ENCODE assay signal across 1 cellular context in the genomic region with DNA sequence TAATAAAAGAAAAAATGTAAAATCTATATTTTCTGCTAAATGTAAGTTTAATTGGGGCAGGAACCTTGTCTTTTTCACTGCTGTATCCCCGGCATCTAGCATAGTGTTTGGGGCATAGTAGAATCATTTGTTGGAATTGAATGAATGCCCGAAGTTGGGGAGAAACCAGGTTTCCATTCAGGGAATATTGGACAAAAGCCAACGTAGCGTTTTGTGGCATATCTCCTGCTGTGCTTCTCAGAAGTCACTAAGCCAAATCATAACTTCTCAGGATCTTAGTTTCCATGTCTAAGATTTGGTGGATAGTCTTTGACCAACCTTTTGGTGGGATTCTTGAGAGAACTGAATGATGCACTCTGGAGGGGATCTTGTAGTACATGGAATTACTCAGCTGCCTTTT.
TF ChIP-seq lines count a peak whose summit lies in the region.

No MANE protein-coding gene starts in this region.

TF ChIP-seq in IMR-90, 13 proteins besides CTCF, POLR2A, EP300 and RAD21:
- TF ChIP-seq CEBPB (IDR thresholded peaks at IDR 0.05; ENCODE audit: low read depth, low read length) (no peak), MAFK (IDR thresholded peaks at IDR 0.05; ENCODE audit: low read depth, low read length) (no peak), MXI1 (IDR thresholded peaks at IDR 0.05; ENCODE audit: borderline replicate concordance, low read depth, low read length) (no peak), CHD1 (IDR thresholded peaks at IDR 0.05; ENCODE audit: low read depth, low read length) (no peak)
- TF ChIP-seq, protein P1, sequence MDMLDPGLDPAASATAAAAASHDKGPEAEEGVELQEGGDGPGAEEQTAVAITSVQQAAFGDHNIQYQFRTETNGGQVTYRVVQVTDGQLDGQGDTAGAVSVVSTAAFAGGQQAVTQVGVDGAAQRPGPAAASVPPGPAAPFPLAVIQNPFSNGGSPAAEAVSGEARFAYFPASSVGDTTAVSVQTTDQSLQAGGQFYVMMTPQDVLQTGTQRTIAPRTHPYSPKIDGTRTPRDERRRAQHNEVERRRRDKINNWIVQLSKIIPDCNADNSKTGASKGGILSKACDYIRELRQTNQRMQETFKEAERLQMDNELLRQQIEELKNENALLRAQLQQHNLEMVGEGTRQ (IDR thresholded peaks at IDR 0.05; ENCODE audit: low read depth, low read length), result no peak
- TF ChIP-seq, protein P2, sequence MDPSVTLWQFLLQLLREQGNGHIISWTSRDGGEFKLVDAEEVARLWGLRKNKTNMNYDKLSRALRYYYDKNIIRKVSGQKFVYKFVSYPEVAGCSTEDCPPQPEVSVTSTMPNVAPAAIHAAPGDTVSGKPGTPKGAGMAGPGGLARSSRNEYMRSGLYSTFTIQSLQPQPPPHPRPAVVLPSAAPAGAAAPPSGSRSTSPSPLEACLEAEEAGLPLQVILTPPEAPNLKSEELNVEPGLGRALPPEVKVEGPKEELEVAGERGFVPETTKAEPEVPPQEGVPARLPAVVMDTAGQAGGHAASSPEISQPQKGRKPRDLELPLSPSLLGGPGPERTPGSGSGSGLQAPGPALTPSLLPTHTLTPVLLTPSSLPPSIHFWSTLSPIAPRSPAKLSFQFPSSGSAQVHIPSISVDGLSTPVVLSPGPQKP (IDR thresholded peaks at IDR 0.05; ENCODE audit: borderline replicate concordance, low read depth, low read length), result no peak
